Comparison of ENCODE assay signal across 24 cellular contexts in genomic region chr10:43585981-43586738, GRCh38.
"Had no signal": no experiment of that assay in that cellular context is flagged by ENCODE, and none has a peak within 500 bp of the region (broad histone marks: within the 10 kb centered on the region; RNA-seq: fewer than 3 reads in every experiment).

No MANE protein-coding gene starts in this region.

- H3K27ac Mint-ChIP-seq: activated B cell treated with CpG ODN at 0.5 μM for 24 hours; activated CD4-positive, alpha-beta T cell treated with anti-CD3 and anti-CD28 coated beads for 36 hours; activated naive CD8-positive, alpha-beta T cell treated with anti-CD3 and anti-CD28 coated beads for 36 hours; activated T-helper 2 cell treated with anti-CD3 and anti-CD28 coated beads, Interferon-gamma antibody, Interleukin-2, Interleukin-4, amounts not matched to agents 10 μg/mL and 5 μg/mL and 100 μg/mL, durations not matched to agents 14 hours and 24 hours and 36 hours; memory B cell; naive B cell; neural progenitor cell had no signal

- H3K9me3 Mint-ChIP-seq: activated B cell treated with CpG ODN at 0.5 μM for 24 hours, immature natural killer cell, memory B cell, neural progenitor cell had no signal

- H3K36me3 ChIP-seq: neural progenitor cell, thoracic aorta, upper lobe of left lung had no signal

- H3K27me3 Mint-ChIP-seq: activated naive CD8-positive, alpha-beta T cell treated with anti-CD3 and anti-CD28 coated beads for 36 hours had no signal

- H3K4me1 ChIP-seq: neural progenitor cell, upper lobe of left lung had no signal

- DNase-seq: activated B cell treated with CpG ODN at 0.5 μM for 24 hours; activated CD4-positive, alpha-beta T cell treated with anti-CD3 and anti-CD28 coated beads for 36 hours; activated CD4-positive, alpha-beta T cell treated with anti-CD3 and anti-CD28 coated beads, Interleukin-2, amount 50 U/mL, for 4 hours; activated CD8-positive, alpha-beta memory T cell treated with anti-CD3 and anti-CD28 coated beads for 24 hours; activated CD8-positive, alpha-beta memory T cell treated with anti-CD3 and anti-CD28 coated beads, Interleukin-2, amount 50 U/mL, for 48 hours; activated naive CD4-positive, alpha-beta T cell; activated naive CD8-positive, alpha-beta T cell treated with anti-CD3 and anti-CD28 coated beads for 36 hours; activated T-cell treated with anti-CD3 and anti-CD28 coated beads, Interleukin-2, amount 50 U/mL, for 4 hours; central memory CD4-positive, alpha-beta T cell; dermis blood vessel endothelial cell; effector CD8-positive, alpha-beta T cell; foreskin melanocyte; immature natural killer cell; left ventricle myocardium superior; naive B cell; stimulated activated CD4-positive, alpha-beta T cell treated with anti-CD3 and anti-CD28 coated beads, Interleukin-4, amount 100 ng/mL, for 24 hours; stimulated activated naive CD4-positive, alpha-beta T cell treated with Interleukin-2 at 50 U/mL for 16 hours; T-helper 1 cell; T-helper 9 cell had no signal

- H3K9ac ChIP-seq: neural progenitor cell had no signal

- H3K4me1 Mint-ChIP-seq: activated B cell treated with CpG ODN at 0.5 μM for 24 hours, memory B cell, naive B cell, neural progenitor cell had no signal

- H3K4me3 ChIP-seq: neural progenitor cell, thoracic aorta, upper lobe of left lung had no signal

- H3K4me2 ChIP-seq: neural progenitor cell had no signal

- H2AFZ ChIP-seq: neural progenitor cell had no signal

- H3K36me3 Mint-ChIP-seq: neural progenitor cell had no signal

- H3K4me3 Mint-ChIP-seq: activated B cell treated with CpG ODN at 0.5 μM for 24 hours; activated CD4-positive, alpha-beta T cell treated with anti-CD3 and anti-CD28 coated beads for 36 hours; activated naive CD8-positive, alpha-beta T cell treated with anti-CD3 and anti-CD28 coated beads for 36 hours; activated T-cell treated with anti-CD3 and anti-CD28 coated beads, Interleukin-2, amount 50 U/mL, for 4 hours; memory B cell; naive B cell; neural progenitor cell had no signal

- ATAC-seq: activated CD4-positive, alpha-beta T cell treated with anti-CD3 and anti-CD28 coated beads for 36 hours; activated T-cell treated with anti-CD3 and anti-CD28 coated beads, Interleukin-2, amount 50 U/mL, for 4 hours; left ventricle myocardium superior had no signal

- H3K27me3 ChIP-seq: upper lobe of left lung had no signal

- H3K27ac ChIP-seq: neural progenitor cell, thoracic aorta, upper lobe of left lung had no signal

- H3K9me3 ChIP-seq: thoracic aorta, upper lobe of left lung had no signal
